In genomic region chr1:35845766-35846165, GRCh38 we compare ENCODE assay signal across 1 cellular context.
TF ChIP-seq lines count a peak whose summit lies in the region.

No MANE protein-coding gene starts in this region.

TF ChIP-seq in K562, 482 proteins besides CTCF, POLR2A, EP300 and RAD21:
- 0 out of 2 replicates have a peak, but pooled peaks have one; percentile 6 for TF ChIP-seq CBFA2T3 (IDR thresholded peaks at IDR 0.05)
- TF ChIP-seq ZC3H11A (IDR thresholded peaks at IDR 0.05; ENCODE audit: low read depth, low read length): no peak
- peak; percentile 58; the same call in 1 of the 2 replicates for TF ChIP-seq NFIC (IDR thresholded peaks at IDR 0.05)
TF ChIP-seq in K562: peak in this region for 2.
